8 cellular contexts compared by ENCODE assay signal in the genomic region with DNA sequence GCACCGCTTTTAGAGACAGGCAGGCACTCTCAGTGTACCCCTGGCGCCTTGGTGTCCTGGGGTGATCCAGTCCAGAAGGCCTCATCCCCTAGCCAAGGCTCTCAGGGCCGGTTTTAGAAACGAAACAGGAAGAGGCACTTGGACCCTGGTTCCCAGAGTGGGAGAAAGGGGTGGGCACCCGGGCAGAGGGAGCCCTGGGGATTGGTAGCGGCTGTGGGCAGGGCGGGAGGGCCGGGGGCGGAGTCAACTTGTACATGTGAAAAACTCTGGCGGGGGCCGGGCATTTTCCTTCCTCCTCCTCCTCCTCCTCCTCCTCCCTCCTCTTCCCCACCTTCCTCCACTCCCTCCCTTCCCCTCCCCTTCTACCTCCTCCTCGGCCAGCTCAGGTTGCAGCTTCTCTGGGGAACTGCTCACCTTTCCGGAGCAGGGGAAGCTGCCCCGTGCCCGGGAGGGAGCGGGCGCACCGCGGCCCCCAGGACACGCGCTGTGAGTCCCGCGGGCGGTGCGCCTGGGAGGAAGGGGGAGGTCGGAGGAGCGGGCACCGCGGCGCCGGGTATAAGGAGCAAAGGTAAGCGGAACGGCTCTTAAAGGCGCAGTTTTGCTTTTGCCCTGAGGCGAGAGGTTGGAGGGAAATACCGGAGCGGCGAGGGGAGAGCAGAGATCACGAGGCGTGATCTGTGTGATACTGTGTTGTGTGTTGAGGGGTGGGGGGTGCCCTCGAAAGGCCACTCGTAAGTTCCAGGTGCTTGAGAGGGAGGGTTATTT. TPM values are rescaled to one million over a fixed set of nuclear protein-coding genes. Genes with fewer than 3 reads are reported as not detected.
DNase-seq lines count a peak whose midpoint lies in the region; ATAC-seq, FAIRE-seq and TF ChIP-seq lines count a peak whose summit lies in the region.

A gene (plus strand): TSS at position 359 of the 765 bp plus-strand sequence. CDS start 18,499 bp downstream, outside the sequence.

- peak; percentile 63 for DNase-seq in BE2C
- DNase-seq in HuH-7.5 (ENCODE audit: low spot score), result peak; percentile 81
- DNase-seq in OCI-M1 (lab: John Stamatoyannopoulos, UW), result peak; percentile 88
- peak; percentile 11 for DNase-seq in activated naive CD8-positive, alpha-beta T cell treated with anti-CD3 and anti-CD28 coated beads, Interleukin-2, amount 50 U/mL, for 16 hours (ENCODE audit: low read depth, low spot score)
- peak; percentile 82 for DNase-seq in left cardiac atrium
- peak; percentile 85 to 94 (median 88) for DNase-seq in pancreas

- TF ChIP-seq CTCF in BE2C (IDR thresholded peaks at IDR 0.05; ENCODE audit: low read depth, low read length) (no peak), pancreas (IDR thresholded peaks at IDR 0.05) (no peak)

- FAIRE-seq in pancreas (lab: Jason Lieb, UNC), result no peak

- H3K4me1 ChIP-seq in BE2C (peaks cover 6% of the 10 kb centered on the region), pancreas (peaks cover 0 to 3% (median 0%) of the 10 kb centered on the region in 3 donors)

- intact Hi-C loops in left cardiac atrium (cut with DNase I), result no loop called here
- intact Hi-C loops in pancreas (cut with DNase I), result no loop called here

- H3K36me3 ChIP-seq in BE2C (no peaks in the 10 kb centered on the region), pancreas (no peaks in the 10 kb centered on the region)

- peak; percentile 81 to 89 for ATAC-seq in left cardiac atrium
- peak; percentile 84 to 91 (median 90) for ATAC-seq in pancreas
- no peak for ATAC-seq in GM21528 (IDR thresholded peaks at IDR 0.05; ENCODE audit: low FRiP score, unreplicated experiment)
- ATAC-seq in HG03139 (IDR thresholded peaks at IDR 0.05; ENCODE audit: unreplicated experiment), result no peak

- H3K4me3 ChIP-seq in BE2C (ENCODE audit: low read depth, low read length) (peak within 1 kb of the TSS; percentile 64), pancreas (peak within 1 kb of the TSS; percentile 44 to 74 (median 61))

- 3 to 4% methylated on average over 37 to 42 of the region's 42 CpGs for WGBS in pancreas, 2 donors

- H3K27me3 ChIP-seq in BE2C (no peaks in the 10 kb centered on the region), pancreas (no peaks in the 10 kb centered on the region)

- H3K9me3 ChIP-seq in BE2C (no peaks in the 10 kb centered on the region), pancreas (no peaks in the 10 kb centered on the region)

- H3K27ac ChIP-seq in pancreas, result peak within 1 kb of the TSS; percentile 31 to 71 (median 61)

RNA-seq across cellular contexts. Expression of the gene that starts here (rescaled TPM):
- 3.4 TPM for polyA plus RNA-seq in BE2C (2012; ENCODE audit: insufficient read depth, insufficient read length, low read depth)
- total RNA-seq in left cardiac atrium, result 100 to 1,000 TPM; 102 to 118 TPM
- total RNA-seq in pancreas, result 10 to 100 TPM in 5 of 6 donors, 1 to 10 TPM in 1; 7.7 to 31.0 (median 12.8) TPM
- 10 to 100 TPM; 18.2 to 35.4 TPM for polyA plus RNA-seq in pancreas

Comparison
In these comparisons a context has a peak if more than half of its experiments do, and no peak if none do; other contexts are left out.
1. DNase-seq: peak in every context shown above with its lines; median percentile 88 in OCI-M1; 88 in pancreas; 82 in left cardiac atrium; 81 in HuH-7.5; 63 in BE2C; 11 in activated naive CD8-positive, alpha-beta T cell treated with anti-CD3 and anti-CD28 coated beads, Interleukin-2, amount 50 U/mL, for 16 hours.
2. ATAC-seq: peak in left cardiac atrium (2 of 2) and pancreas (4 of 4); none in GM21528 (single experiment) and HG03139 (single experiment).